In the genomic region with DNA sequence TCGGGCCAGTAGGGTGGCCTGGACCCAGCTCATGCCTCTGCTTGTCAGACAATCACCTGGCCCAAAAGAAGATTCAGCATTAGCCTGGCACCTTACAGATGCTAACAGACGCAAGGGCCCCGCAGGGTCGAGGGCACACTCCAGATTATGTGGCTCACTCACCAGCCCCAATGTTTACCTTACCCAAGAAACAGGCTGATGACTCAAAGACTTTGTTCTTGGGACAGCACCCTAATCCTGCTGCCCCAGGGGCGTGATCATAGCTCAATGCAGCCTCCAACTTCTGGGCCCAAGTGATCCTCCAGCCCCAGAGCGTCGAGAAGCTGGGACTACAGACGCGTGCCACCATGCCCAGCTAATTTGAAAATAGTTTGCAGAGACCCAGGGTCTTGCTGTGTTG, we compare ENCODE assay signal across 36 cellular contexts. TPM values are rescaled to one million over a fixed set of nuclear protein-coding genes. Genes with fewer than 3 reads are reported as not detected.
"Had no signal": no experiment of that assay in that cellular context is flagged by ENCODE, and none has a peak within 500 bp of the region (broad histone marks: within the 10 kb centered on the region; RNA-seq: fewer than 3 reads in every experiment).

No MANE protein-coding gene starts in this region.

- H3K27me3 ChIP-seq: dorsolateral prefrontal cortex, esophagus squamous epithelium, heart right ventricle, left lung, sigmoid colon, stomach, thyroid gland, vagina had no signal

- FAIRE-seq: islet of Langerhans had no signal

- H3K4me3 Mint-ChIP-seq: endodermal cell; naive thymus-derived CD4-positive, alpha-beta T cell; nephron; stimulated activated effector memory CD8-positive, alpha-beta T cell treated with anti-CD3 and anti-CD28 coated beads, Interleukin-12 subunit alpha, Interleukin-12 subunit beta, amount 100 ng/mL, for 72 hours had no signal

- H3K9me3 ChIP-seq: esophagus squamous epithelium, heart right ventricle, left lung, psoas muscle, sigmoid colon, stomach, thyroid gland, vagina had no signal

- H3K4me1 Mint-ChIP-seq: endodermal cell; nephron; stimulated activated effector memory CD8-positive, alpha-beta T cell treated with anti-CD3 and anti-CD28 coated beads, Interleukin-12 subunit alpha, Interleukin-12 subunit beta, amount 100 ng/mL, for 72 hours had no signal

- DNase-seq: dorsolateral prefrontal cortex; effector CD4-positive, alpha-beta T cell; endodermal cell; esophagus squamous epithelium; foreskin melanocyte; glutamatergic neuron; heart right ventricle; hippocampal formation; left cardiac atrium; left lung; mesendoderm; midbrain; naive thymus-derived CD4-positive, alpha-beta T cell; nucleus accumbens; psoas muscle; sigmoid colon; stimulated activated CD4-positive, alpha-beta T cell treated with anti-CD3 and anti-CD28 coated beads, Interleukin-2, amount 100 ng/mL, for 24 hours; stimulated activated CD4-positive, alpha-beta T cell treated with anti-CD3 and anti-CD28 coated beads, Interleukin-4, amount 100 ng/mL, for 24 hours; stimulated activated naive CD4-positive, alpha-beta T cell treated with Interleukin-2 at 50 U/mL for 16 hours; stomach; thyroid gland; trophoblast cell had no signal

- H3K27ac ChIP-seq: dorsolateral prefrontal cortex, esophagus squamous epithelium, heart right ventricle, left lung, psoas muscle, sigmoid colon, stomach, thyroid gland, vagina had no signal

- H3K9me3 Mint-ChIP-seq: endodermal cell; naive thymus-derived CD4-positive, alpha-beta T cell; nephron; stimulated activated effector memory CD8-positive, alpha-beta T cell treated with anti-CD3 and anti-CD28 coated beads, Interleukin-12 subunit alpha, Interleukin-12 subunit beta, amount 100 ng/mL, for 72 hours had no signal

- ATAC-seq: heart right ventricle; left cardiac atrium; left lung; naive thymus-derived CD4-positive, alpha-beta T cell; psoas muscle; stimulated activated effector memory CD8-positive, alpha-beta T cell treated with anti-CD3 and anti-CD28 coated beads, Interleukin-12 subunit alpha, Interleukin-12 subunit beta, amount 100 ng/mL, for 72 hours had no signal

- H3K27ac Mint-ChIP-seq: endodermal cell; nephron; stimulated activated effector memory CD8-positive, alpha-beta T cell treated with anti-CD3 and anti-CD28 coated beads, Interleukin-12 subunit alpha, Interleukin-12 subunit beta, amount 100 ng/mL, for 72 hours had no signal

- H3K4me1 ChIP-seq: heart right ventricle, left lung, psoas muscle, sigmoid colon, thyroid gland, vagina had no signal

- H3K27me3 Mint-ChIP-seq: naive thymus-derived CD4-positive, alpha-beta T cell had no signal

- H3K4me3 ChIP-seq: dorsolateral prefrontal cortex, esophagus squamous epithelium, heart right ventricle, left lung, psoas muscle, sigmoid colon, stomach, thyroid gland, vagina had no signal

RNA-seq across cellular contexts. Expression of a gene that starts 19.5 kb away (rescaled TPM):
- total RNA-seq: naive thymus-derived CD4-positive, alpha-beta T cell had no signal
- polyA plus RNA-seq: naive thymus-derived CD4-positive, alpha-beta T cell had no signal

RNA-seq across cellular contexts. Expression of a gene that starts 38.3 kb away (rescaled TPM):
- total RNA-seq: epithelial cell of proximal tubule, esophagus squamous epithelium, kidney epithelial cell, lower leg skin, lung microvascular endothelial cell, osteocyte, psoas muscle, renal cortical epithelial cell, right cardiac atrium, skeletal muscle tissue, subcutaneous adipose tissue, thyroid gland, ureter had no signal
- polyA plus RNA-seq: naive thymus-derived CD4-positive, alpha-beta T cell had no signal
